ENCODE assay signal across 8 cellular contexts in the genomic region with DNA sequence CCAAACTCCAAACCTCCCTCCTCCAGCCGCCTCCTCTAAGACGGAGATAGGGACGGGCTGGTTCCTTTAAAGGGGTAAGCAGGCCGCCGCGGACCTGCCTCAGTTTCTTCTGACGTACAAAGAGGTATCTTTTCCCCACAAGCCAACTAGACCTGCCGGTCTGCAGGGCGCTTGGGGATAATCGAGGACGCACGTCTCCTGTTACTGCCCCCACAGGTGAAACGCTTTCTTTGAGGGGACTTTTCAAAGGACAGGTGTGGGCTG. TPM values are rescaled to one million over a fixed set of nuclear protein-coding genes. Genes with fewer than 3 reads are reported as not detected.
DNase-seq lines count a peak whose midpoint lies in the region; ATAC-seq lines count a peak whose summit lies in the region.

No MANE protein-coding gene starts in this region.

- no peaks in the 10 kb centered on the region for H3K4me1 ChIP-seq in thymus (ENCODE audit: control insufficient read depth, insufficient read depth, low read length)

- H3K9me3 ChIP-seq in thymus (ENCODE audit: control insufficient read depth) = no peaks in the 10 kb centered on the region

- peak; percentile 33 for ATAC-seq in HG03064 (IDR thresholded peaks at IDR 0.05; ENCODE audit: low read depth, unreplicated experiment)
- no peak for ATAC-seq in left colon

- peak overlapping the region; percentile 98 for H3K4me3 ChIP-seq in thymus (ENCODE audit: low read length)

- H3K27me3 ChIP-seq in thymus (ENCODE audit: control insufficient read depth, insufficient read depth) = no peaks in the 10 kb centered on the region

- H3K36me3 ChIP-seq in thymus (ENCODE audit: control insufficient read depth, insufficient read depth) = no peaks in the 10 kb centered on the region

- intact Hi-C loops in left colon (cut with DNase I, micrococcal nuclease) = no loop called here

- H3K27ac ChIP-seq in adipose tissue (ENCODE audit: low read depth, low read length) (peak overlapping the region; percentile 19), thymus (ENCODE audit: low read depth) (peak overlapping the region; percentile 90)

- 0% methylated on average over 13 of the region's 13 CpGs for WGBS in adipose tissue, 3 donors
- WGBS in thymus = under 1% methylated on average over 13 of the region's 13 CpGs

- DNase-seq in COR-L47 (lab: John Stamatoyannopoulos, UW) = peak; percentile 64
- DNase-seq in left colon = peak; percentile 67 to 68
- no peak for DNase-seq in NCI-H69 (lab: John Stamatoyannopoulos, UW)
- DNase-seq in NCI-H526 treated with DMSO at 0.1 percent for 48 hours (lab: John Stamatoyannopoulos, UW) = no peak
- no peak for DNase-seq in COLO668 (lab: John Stamatoyannopoulos, UW; ENCODE audit: unreplicated experiment)

RNA-seq across cellular contexts. Expression of a gene that starts 25.1 kb away (rescaled TPM):
- polyA plus RNA-seq in adipose tissue (1 to 10 TPM; 5.5 to 9.9 (median 7.6) TPM), thymus (16.5 TPM)
- total RNA-seq in left colon = 10 to 100 TPM; 53.4 to 60.8 TPM

RNA-seq across cellular contexts. Expression of a gene that starts 31.1 kb away (rescaled TPM):
- polyA plus RNA-seq in adipose tissue (1 to 10 TPM; 4.1 to 7.0 (median 4.6) TPM), thymus (5.9 TPM)
- total RNA-seq in left colon = 1 to 10 TPM; 8.8 to 8.9 TPM

RNA-seq across cellular contexts. Expression of a gene that starts 32.8 kb away (rescaled TPM):
- polyA plus RNA-seq in adipose tissue = under 1 TPM in 2 of 3 donors, not detected in 1; 0.03 to 0.09 TPM
- total RNA-seq in left colon = not detected
- polyA plus RNA-seq in thymus = 0.02 TPM

RNA-seq across cellular contexts. Expression of a gene that starts 53.5 kb away (rescaled TPM):
- polyA plus RNA-seq in adipose tissue = 10 to 100 TPM in 2 of 3 donors, 1 to 10 TPM in 1; 7.5 to 24.5 (median 15.3) TPM
- total RNA-seq in left colon = 10 to 100 TPM in 1 of 2 donors, 1 to 10 TPM in 1; 7.8 to 10.5 TPM
- polyA plus RNA-seq in thymus = 4.9 TPM

RNA-seq across cellular contexts. Expression of a gene that starts 59.0 kb away (rescaled TPM):
- polyA plus RNA-seq in adipose tissue (under 1 TPM; under 0.01 to 0.03 (median 0.02) TPM), thymus (0.27 TPM)
- total RNA-seq in left colon = not detected

Comparison
In these comparisons a context has a peak if more than half of its experiments do, and no peak if none do; other contexts are left out.
1. DNase-seq: peak in COR-L47 (single experiment) and left colon (2 of 2); none in NCI-H69 (single experiment), NCI-H526 treated with DMSO at 0.1 percent for 48 hours (single experiment) and COLO668 (single experiment).